8 cellular contexts compared by ENCODE assay signal in genomic region chr19:13794752-13795589, GRCh38. TPM values are rescaled to one million over a fixed set of nuclear protein-coding genes. Genes with fewer than 3 reads are reported as not detected.
A peak's percentile ranks its signal among the peaks of the same experiment; 100 is the strongest.
DNase-seq lines count a peak whose midpoint lies in the region; ATAC-seq and TF ChIP-seq lines count a peak whose summit lies in the region.

Gene ZSWIM4 (plus strand): TSS chr19:13795443. CDS start chr19:13795649, 206 bp downstream.

- H3K36me3 ChIP-seq in smooth muscle cell (ENCODE audit: low read depth): no peaks in the 10 kb centered on the region

- CTCF ChIA-PET in AG04450 (lab: Charles Lee): interaction anchor here (1.0 kb wide), 1 partner anchor 69 kb away, joined by 4 read pairs; no protein-coding TSS in a partner anchor

- H3K79me2 ChIP-seq in smooth muscle cell (ENCODE audit: low read depth): peaks cover 13% of the 10 kb centered on the region

- no peaks in the 10 kb centered on the region; the same call in 1 of the 2 replicates for H3K9me3 ChIP-seq in AG04450 (ENCODE audit: control insufficient read depth, insufficient read depth, low read length)
- H3K9me3 ChIP-seq in smooth muscle cell (replicated peaks; ENCODE audit: low read depth): no peaks in the 10 kb centered on the region

- ATAC-seq in GM18909 (IDR thresholded peaks at IDR 0.05; ENCODE audit: poor library complexity, unreplicated experiment) (peak; percentile 95), HG03159 (IDR thresholded peaks at IDR 0.05; ENCODE audit: unreplicated experiment) (peak; percentile 95)

- H3K4me1 ChIP-seq in smooth muscle cell (ENCODE audit: low read depth): peaks cover 12% of the 10 kb centered on the region

- peaks cover 4% of the 10 kb centered on the region for H3F3A ChIP-seq in smooth muscle cell (ENCODE audit: low read depth)

- peak; percentile 98 for DNase-seq in AG04450 (ENCODE audit: low read depth, low spot score)
- peak; percentile 98 for DNase-seq in NCI-H2227 (lab: John Stamatoyannopoulos, UW; ENCODE audit: unreplicated experiment)
- peak; percentile 99 to 100 for DNase-seq in cardiac fibroblast (ENCODE audit: low read depth in 2 of 2)
- DNase-seq in iPS-NIHi7 (ENCODE audit: extremely low spot score): peak; percentile 97
- DNase-seq in smooth muscle cell (lab: John Stamatoyannopoulos, UW; ENCODE audit: unreplicated experiment): peak; percentile 91

- no peaks in the 10 kb centered on the region for H3K27me3 ChIP-seq in AG04450 (ENCODE audit: control insufficient read depth, insufficient read depth, low read length)
- no peaks in the 10 kb centered on the region for H3K27me3 ChIP-seq in smooth muscle cell (ENCODE audit: low read depth)

- H3K9ac ChIP-seq in smooth muscle cell (ENCODE audit: low read depth): peak within 1 kb of the TSS; percentile 96

- WGBS in smooth muscle cell (ENCODE audit: low lambda C conversion rate): 5% methylated on average over 44 of the region's 71 CpGs

- peak within 1 kb of the TSS; percentile 87 for H3K4me3 ChIP-seq in AG04450 (ENCODE audit: low read depth, low read length)
- peak within 1 kb of the TSS; percentile 85 for H3K4me3 ChIP-seq in WI38 (ENCODE audit: low read depth, low read length)
- peak within 1 kb of the TSS; percentile 81 to 87 for H3K4me3 ChIP-seq in cardiac fibroblast (replicated peaks in 1 of 2; ENCODE audit: low read depth in 2 of 2, low read length in 2 of 2)
- peak within 1 kb of the TSS; percentile 88 for H3K4me3 ChIP-seq in smooth muscle cell

- peak within 1 kb of the TSS; percentile 98 for H3K4me2 ChIP-seq in smooth muscle cell

- TF ChIP-seq CTCF in AG04450 (IDR thresholded peaks at IDR 0.05; ENCODE audit: low read depth, low read length): no peak
- TF ChIP-seq CTCF in WI38 (IDR thresholded peaks at IDR 0.05; ENCODE audit: low read depth, low read length): no peak
- no peak for TF ChIP-seq CTCF in cardiac fibroblast (IDR thresholded peaks at IDR 0.05; ENCODE audit: low read depth, low read length)
- no peak for TF ChIP-seq CTCF in smooth muscle cell (IDR thresholded peaks at IDR 0.05; ENCODE audit: borderline replicate concordance, insufficient read depth, poor library complexity, severe bottlenecking)

- H4K20me1 ChIP-seq in smooth muscle cell (ENCODE audit: low read depth): peaks cover 3% of the 10 kb centered on the region

- H2AFZ ChIP-seq in smooth muscle cell (ENCODE audit: low read depth): peak within 1 kb of the TSS; percentile 77

- POLR2A ChIA-PET in AG04450 (lab: Yijun Ruan, JAX): interaction anchor here (0.6 to 3.9 kb wide), 19 partner anchors 11 to 849 kb away, joined by 3 to 19 read pairs (median 5); partner anchors contain the start of genes C19orf53, MRI1 and RAD23A

- H3K27ac ChIP-seq in AG04450 (ENCODE audit: low read depth, low read length) (peak within 1 kb of the TSS; percentile 99), smooth muscle cell (ENCODE audit: low read depth) (peak within 1 kb of the TSS; percentile 97)

RNA-seq across cellular contexts. Expression of gene ZSWIM4, which starts in this region (rescaled TPM):
- 2.3 and 3.4 TPM in 2 replicates for polyA plus RNA-seq in AG04450 (2011; rRNA removed)
- 3.6 and 5.0 TPM in 2 replicates for polyA minus RNA-seq in AG04450 (2011; rRNA and poly(A)+ RNA removed)
- total RNA-seq in smooth muscle cell: 3.0 and 4.7 TPM in 2 replicates
- polyA plus RNA-seq in smooth muscle cell: 5.8 and 8.2 TPM in 2 replicates

Comparison
In these comparisons a context has a peak if more than half of its experiments do, and no peak if none do; other contexts are left out.
1. Peak in every context shown above with its lines: DNase-seq, ATAC-seq, H3K4me3 ChIP-seq and H3K27ac ChIP-seq.